In the genomic region with DNA sequence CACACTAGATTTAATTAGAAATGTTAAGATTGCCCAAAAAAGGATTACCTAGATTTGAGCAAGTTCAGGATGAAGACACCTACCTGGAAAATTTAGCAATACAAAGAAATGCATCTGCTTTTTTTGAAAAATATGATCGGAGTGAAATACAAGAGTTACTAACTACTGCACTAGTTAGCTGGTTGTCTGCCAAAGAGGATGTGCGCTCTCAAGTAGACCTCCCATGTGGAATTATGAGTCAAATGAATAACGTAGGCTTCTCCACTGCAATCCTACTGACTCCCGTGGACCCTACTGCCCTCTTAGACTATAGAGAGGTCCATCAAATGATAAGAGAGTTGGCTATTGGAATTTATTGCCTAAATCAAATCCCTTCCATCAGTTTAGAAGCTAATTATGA, we compare ENCODE assay signal across 17 cellular contexts.
"Had no signal": no experiment of that assay in that cellular context is flagged by ENCODE, and none has a peak within 500 bp of the region (broad histone marks: within the 10 kb centered on the region; RNA-seq: fewer than 3 reads in every experiment).

No MANE protein-coding gene starts in this region.

- H3K36me3 ChIP-seq: breast epithelium had no signal

- H3K27ac ChIP-seq: breast epithelium, parathyroid adenoma, suprapubic skin had no signal

- H3K4me3 ChIP-seq: breast epithelium, lung, smooth muscle cell, suprapubic skin had no signal

- H3K27me3 ChIP-seq: breast epithelium, suprapubic skin had no signal

- H3K4me1 ChIP-seq: breast epithelium had no signal

- H3K9me3 ChIP-seq: breast epithelium, suprapubic skin had no signal

- DNase-seq: activated CD4-positive, alpha-beta memory T cell treated with anti-CD3 and anti-CD28 coated beads, Interleukin-2, amount 10 ng/mL, durations not matched to agents 7 days and 5 days; activated CD4-positive, alpha-beta T cell treated with anti-CD3 and anti-CD28 coated beads for 36 hours; activated effector memory CD4-positive, alpha-beta T cell treated with Interleukin-2 at 50 U/mL for 16 hours; activated T-cell treated with anti-CD3 and anti-CD28 coated beads, Interleukin-2, amount 50 U/mL, for 4 hours; amniotic stem cell; dermis blood vessel endothelial cell; effector memory CD8-positive, alpha-beta T cell; islet precursor cell; midbrain; retina; stimulated activated naive CD8-positive, alpha-beta T cell treated with anti-CD3 and anti-CD28 coated beads, Interleukin-15, Interleukin-2, amounts not matched to agents 100 U/mL and 50 U/mL, for 24 hours; T-helper 17 cell had no signal

- ATAC-seq: activated CD4-positive, alpha-beta T cell treated with anti-CD3 and anti-CD28 coated beads for 36 hours; activated T-cell treated with anti-CD3 and anti-CD28 coated beads, Interleukin-2, amount 50 U/mL, for 4 hours; effector memory CD8-positive, alpha-beta T cell; stimulated activated naive CD8-positive, alpha-beta T cell treated with anti-CD3 and anti-CD28 coated beads, Interleukin-15, Interleukin-2, amounts not matched to agents 100 U/mL and 50 U/mL, for 24 hours; T-helper 17 cell had no signal
